Comparison of ENCODE assay signal across 12 cellular contexts in the genomic region with DNA sequence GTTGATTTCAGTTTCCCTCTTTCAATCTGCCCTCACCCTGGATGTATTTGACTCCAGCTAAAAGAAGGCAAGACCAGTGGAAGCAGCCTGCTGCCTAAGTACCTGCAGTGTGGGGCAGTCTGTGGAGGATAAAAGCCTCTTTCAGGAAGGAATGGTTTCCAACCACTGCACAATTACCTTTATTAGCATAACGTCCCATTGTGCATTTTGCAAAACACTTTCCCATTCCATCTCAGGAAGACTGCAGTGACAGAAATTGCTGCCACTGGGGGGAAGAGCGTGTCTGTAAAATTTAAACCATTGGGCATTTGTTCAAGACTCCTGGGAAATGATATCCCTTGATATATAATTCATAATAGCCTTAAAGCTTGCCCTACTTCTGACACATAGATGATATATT. TPM values are rescaled to one million over a fixed set of nuclear protein-coding genes. Genes with fewer than 3 reads are reported as not detected.
A peak's percentile ranks its signal among the peaks of the same experiment; 100 is the strongest.
DNase-seq lines count a peak whose midpoint lies in the region; ATAC-seq and TF ChIP-seq lines count a peak whose summit lies in the region.
"Had no signal": no experiment of that assay in that cellular context is flagged by ENCODE, and none has a peak within 500 bp of the region (broad histone marks: within the 10 kb centered on the region; RNA-seq: fewer than 3 reads in every experiment).

No MANE protein-coding gene starts in this region.

- H3K27me3 Mint-ChIP-seq in glutamatergic neuron (ENCODE audit: unreplicated experiment) = no peaks in the 10 kb centered on the region

- peaks cover 1% of the 10 kb centered on the region for H3K9me3 Mint-ChIP-seq in glutamatergic neuron (ENCODE audit: unreplicated experiment)
- H3K9me3 Mint-ChIP-seq: H9 had no signal

- H3K36me3 ChIP-seq in DND-41 (ENCODE audit: insufficient read depth, low read length) = no peaks in the 10 kb centered on the region
- H3K36me3 ChIP-seq in Loucy (ENCODE audit: insufficient read depth, low read length) = no peaks in the 10 kb centered on the region
- peaks cover 39% of the 10 kb centered on the region for H3K36me3 ChIP-seq in neutrophil
- H3K36me3 ChIP-seq: transverse colon had no signal

- H3K4me3 ChIP-seq in DND-41 (ENCODE audit: low read depth in 1 of 2, low read length in 2 of 2) = no peak overlapping the region
- peak overlapping the region; percentile 71 for H3K4me3 ChIP-seq in Loucy (ENCODE audit: low read length, poor library complexity, severe bottlenecking)
- no peak overlapping the region for H3K4me3 ChIP-seq in neutrophil (ENCODE audit: low read depth in 1 of 2, low read length in 1 of 2)
- H3K4me3 ChIP-seq: transverse colon had no signal

- H3K36me3 Mint-ChIP-seq in glutamatergic neuron (ENCODE audit: unreplicated experiment) = no peaks in the 10 kb centered on the region
- H3K36me3 Mint-ChIP-seq: activated CD8-positive, alpha-beta memory T cell treated with anti-CD3 and anti-CD28 coated beads, Interleukin-2, amount 10 ng/mL, durations not matched to agents 7 days and 5 days had no signal

- H3K4me1 ChIP-seq in DND-41 (ENCODE audit: insufficient read depth, low read length) = peaks cover 26% of the 10 kb centered on the region
- H3K4me1 ChIP-seq in Loucy (ENCODE audit: insufficient read depth, low read length, poor library complexity, severe bottlenecking) = peaks cover 52% of the 10 kb centered on the region
- peaks cover 2 to 8% of the 10 kb centered on the region in 2 experiments for H3K4me1 ChIP-seq in neutrophil (ENCODE audit: control insufficient read depth in 1 of 2, insufficient read depth in 1 of 2, low read depth in 1 of 2, low read length in 1 of 2)

- no peak overlapping the region for H3K4me3 Mint-ChIP-seq in glutamatergic neuron (ENCODE audit: unreplicated experiment)
- H3K4me3 Mint-ChIP-seq: activated CD8-positive, alpha-beta memory T cell treated with anti-CD3 and anti-CD28 coated beads, Interleukin-2, amount 10 ng/mL, durations not matched to agents 7 days and 5 days; H9; T-helper 1 cell treated with Interleukin-12 subunit alpha and Interleukin-12 subunit beta and Interleukin-4 antibody, amounts not matched to agents 30 μg/mL and 1 μg/mL, for 36 hours had no signal

- H3K9ac ChIP-seq in DND-41 (ENCODE audit: low read depth, low read length) (no peak overlapping the region; the same call in 1 of the 2 replicates), Loucy (ENCODE audit: low read depth, low read length, poor library complexity, severe bottlenecking) (peak overlapping the region; percentile 61)

- H3K27me3 ChIP-seq in DND-41 (ENCODE audit: insufficient read depth, low read length, poor library complexity) (no peaks in the 10 kb centered on the region), Loucy (ENCODE audit: insufficient read depth, low read length, poor library complexity, severe bottlenecking) (no peaks in the 10 kb centered on the region), neutrophil (peaks cover 17% of the 10 kb centered on the region)
- H3K27me3 ChIP-seq: transverse colon had no signal

- H3K9me3 ChIP-seq in DND-41 (ENCODE audit: insufficient read depth, low read length, severe bottlenecking) = no peaks in the 10 kb centered on the region
- no peaks in the 10 kb centered on the region for H3K9me3 ChIP-seq in Loucy (ENCODE audit: insufficient read depth, low read depth, low read length)
- H3K9me3 ChIP-seq in neutrophil = no peaks in the 10 kb centered on the region
- H3K9me3 ChIP-seq: transverse colon had no signal

- no peak overlapping the region for H3K27ac Mint-ChIP-seq in glutamatergic neuron (ENCODE audit: unreplicated experiment)
- H3K27ac Mint-ChIP-seq: activated CD8-positive, alpha-beta memory T cell treated with anti-CD3 and anti-CD28 coated beads, Interleukin-2, amount 10 ng/mL, durations not matched to agents 7 days and 5 days; H9; T-helper 1 cell treated with Interleukin-12 subunit alpha and Interleukin-12 subunit beta and Interleukin-4 antibody, amounts not matched to agents 30 μg/mL and 1 μg/mL, for 36 hours had no signal

- no peaks in the 10 kb centered on the region for H3K9me2 ChIP-seq in Loucy (replicated peaks; ENCODE audit: low read depth, low read length)

- peaks cover 37% of the 10 kb centered on the region for H3K4me1 Mint-ChIP-seq in glutamatergic neuron (ENCODE audit: low read depth, unreplicated experiment)
- H3K4me1 Mint-ChIP-seq: activated CD8-positive, alpha-beta memory T cell treated with anti-CD3 and anti-CD28 coated beads, Interleukin-2, amount 10 ng/mL, durations not matched to agents 7 days and 5 days had no signal

- H3K4me2 ChIP-seq in DND-41 (ENCODE audit: insufficient read depth, low read length) (peak overlapping the region; percentile 46; the same call in 1 of the 2 replicates), Loucy (ENCODE audit: low read depth, low read length, poor library complexity, severe bottlenecking) (peak overlapping the region; percentile 84)

- 0 out of 3 replicates have a peak, but pooled peaks have one; percentile 14 for ATAC-seq in DND-41 (ENCODE audit: insufficient read depth, low read depth)
- no peak for ATAC-seq in GM19395 (IDR thresholded peaks at IDR 0.05; ENCODE audit: unreplicated experiment)
- ATAC-seq: activated CD8-positive, alpha-beta memory T cell treated with anti-CD3 and anti-CD28 coated beads, Interleukin-2, amount 10 ng/mL, durations not matched to agents 7 days and 5 days had no signal

- DNase-seq in DND-41 = no peak
- no peak for DNase-seq in glutamatergic neuron
- no peak for DNase-seq in activated CD8-positive, alpha-beta memory T cell treated with anti-CD3 and anti-CD28 coated beads for 24 hours
- DNase-seq: activated CD8-positive, alpha-beta memory T cell treated with anti-CD3 and anti-CD28 coated beads, Interleukin-2, amount 10 ng/mL, durations not matched to agents 7 days and 5 days; H9; NCI-H1436 treated with DMSO at 0.1 percent for 48 hours; transverse colon had no signal

- H2AFZ ChIP-seq in DND-41 (ENCODE audit: low read depth, low read length) (peak overlapping the region; percentile 23; the same call in 1 of the 2 replicates), Loucy (ENCODE audit: low read length) (peak overlapping the region; percentile 61)

- H3K27ac ChIP-seq in DND-41 (ENCODE audit: low read length) (peak overlapping the region; percentile 43), cingulate gyrus (ENCODE audit: low read depth, low read length) (peak overlapping the region; percentile 50), neutrophil (peak overlapping the region; percentile 30)
- H3K27ac ChIP-seq: transverse colon had no signal

- H3F3A ChIP-seq in Loucy (ENCODE audit: low read depth) = 0 out of 2 replicates have a peak, but pooled peaks cover 4% of the 10 kb centered on the region

- no peaks in the 10 kb centered on the region for H3K79me2 ChIP-seq in DND-41 (ENCODE audit: insufficient read depth, low read length)
- no peaks in the 10 kb centered on the region for H3K79me2 ChIP-seq in Loucy (ENCODE audit: insufficient read depth, low read length)

- no peaks in the 10 kb centered on the region for H4K20me1 ChIP-seq in DND-41 (ENCODE audit: insufficient read depth, low read length)
- no peaks in the 10 kb centered on the region for H4K20me1 ChIP-seq in Loucy (ENCODE audit: insufficient read depth, low read length, poor library complexity, severe bottlenecking)

- TF ChIP-seq CTCF in DND-41 (IDR thresholded peaks at IDR 0.05; ENCODE audit: borderline replicate concordance, extremely low read depth, low read length, poor library complexity, severe bottlenecking) = no peak
- TF ChIP-seq CTCF in Loucy (conservative IDR thresholded peaks at IDR 0.05; ENCODE audit: low read length) = no peak
- TF ChIP-seq CTCF in neutrophil (IDR thresholded peaks at IDR 0.05) = no peak
- no peak for TF ChIP-seq CTCF in glutamatergic neuron (IDR thresholded peaks at IDR 0.05; ENCODE audit: partially characterized antibody, unreplicated experiment)

RNA-seq across cellular contexts. Expression of a gene that starts 26.2 kb away (rescaled TPM):
- 19.3 TPM for total RNA-seq in glutamatergic neuron (ENCODE audit: unreplicated experiment)
